Comparison of ENCODE assay signal across 7 cellular contexts in genomic region chr9:4662989-4663792, GRCh38. TPM values are rescaled to one million over a fixed set of nuclear protein-coding genes. Genes with fewer than 3 reads are reported as not detected.
DNase-seq lines count a peak whose midpoint lies in the region; FAIRE-seq and TF ChIP-seq lines count a peak whose summit lies in the region.

No MANE protein-coding gene starts in this region.

- no peak for TF ChIP-seq CTCF in cardiac fibroblast (IDR thresholded peaks at IDR 0.05; ENCODE audit: low read depth, low read length)

- no peak for DNase-seq in GM18507 (ENCODE audit: extremely low spot score, insufficient read length, low read depth)
- peak; percentile 43 for DNase-seq in NAMALWA (ENCODE audit: low spot score)
- DNase-seq in cardiac fibroblast (ENCODE audit: low read depth in 2 of 2): no peak
- DNase-seq in mucosa of gallbladder (ENCODE audit: low spot score): peak; percentile 28
- no peak for DNase-seq in cerebellar cortex (ENCODE audit: low spot score)
- DNase-seq in NCI-H82 (lab: John Stamatoyannopoulos, UW): no peak
- no peak for DNase-seq in islet precursor cell

- peak overlapping the region; percentile 65 to 84 for H3K4me3 ChIP-seq in cardiac fibroblast (replicated peaks in 1 of 2; ENCODE audit: low read depth in 2 of 2, low read length in 2 of 2)

- peak; percentile 9 for FAIRE-seq in GM18507 (lab: Jason Lieb, UNC)

RNA-seq across cellular contexts. Expression of gene PLPP6, which starts 1.1 kb away (rescaled TPM):
- 9.2 TPM for total RNA-seq in mucosa of gallbladder

RNA-seq across cellular contexts. Expression of gene SPATA6L, which starts 3.1 kb away (rescaled TPM):
- 25.0 TPM for total RNA-seq in mucosa of gallbladder

RNA-seq across cellular contexts. Expression of gene CDC37L1, which starts 16.2 kb away (rescaled TPM):
- 24.9 TPM for total RNA-seq in mucosa of gallbladder

Comparison
In these comparisons a context has a peak if more than half of its experiments do, and no peak if none do; other contexts are left out.
1. DNase-seq: peak in NAMALWA (single experiment) and mucosa of gallbladder (single experiment); none in GM18507 (single experiment), cardiac fibroblast (0 of 2), cerebellar cortex (single experiment), NCI-H82 (single experiment) and islet precursor cell (single experiment).